35 cellular contexts compared by ENCODE assay signal in the genomic region with DNA sequence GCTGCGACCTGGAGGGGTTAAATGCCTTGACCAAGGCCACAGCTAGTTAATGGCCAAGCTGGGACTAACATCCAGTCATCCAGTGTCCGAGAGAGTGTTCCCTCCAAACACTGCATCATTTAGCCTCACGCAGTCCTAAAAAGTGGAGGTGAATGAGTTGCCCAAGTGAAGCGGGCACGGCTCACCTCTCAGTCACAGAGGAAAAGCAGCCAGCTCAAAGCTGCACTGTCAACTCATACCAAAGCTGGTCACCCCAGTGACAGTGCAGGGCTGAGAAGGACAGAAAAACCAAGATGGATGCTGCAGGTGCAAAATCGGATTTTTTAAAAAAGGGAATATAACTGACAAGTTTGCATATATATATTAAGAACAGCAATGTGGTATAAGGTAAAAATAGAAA.
"Had no signal": no experiment of that assay in that cellular context is flagged by ENCODE, and none has a peak within 500 bp of the region (broad histone marks: within the 10 kb centered on the region; RNA-seq: fewer than 3 reads in every experiment).

No MANE protein-coding gene starts in this region.

- H3K27ac Mint-ChIP-seq: activated B cell treated with CpG ODN at 0.5 μM for 24 hours; activated CD4-positive, alpha-beta memory T cell treated with anti-CD3 and anti-CD28 coated beads for 36 hours; activated CD4-positive, alpha-beta T cell treated with anti-CD3 and anti-CD28 coated beads, Interleukin-2, amount 10 ng/mL, durations not matched to agents 24 days and 14 days; activated CD8-positive, alpha-beta T cell treated with anti-CD3 and anti-CD28 coated beads, Interleukin-2, amount 10 ng/mL, durations not matched to agents 7 days and 5 days; activated naive CD4-positive, alpha-beta T cell treated with anti-CD3 and anti-CD28 coated beads, Interleukin-2, amount 10 ng/mL, durations not matched to agents 7 days and 5 days; activated naive CD4-positive, alpha-beta T cell treated with anti-CD3 and anti-CD28 coated beads, Interleukin-2, amount 50 U/mL, for 24 hours; activated naive CD8-positive, alpha-beta T cell treated with anti-CD3 and anti-CD28 coated beads for 36 hours; activated T-cell treated with anti-CD3 and anti-CD28 coated beads, Interleukin-2, amount 50 U/mL, for 24 hours; activated T-helper 1 cell treated with anti-CD3 and anti-CD28 coated beads, Interleukin-12 subunit alpha, Interleukin-12 subunit beta, Interleukin-2, Interleukin-4 antibody, amounts not matched to agents 30 ng/mL and 10 ng/mL and 1 ng/mL, durations not matched to agents 14 hours and 24 hours and 36 hours; activated T-helper 17 cell treated with anti-CD3 and anti-CD28 coated beads, Interleukin-2, amount 50 U/mL, for 72 hours; T-helper 1 cell treated with Interleukin-12 subunit alpha and Interleukin-12 subunit beta and Interleukin-4 antibody, amounts not matched to agents 30 μg/mL and 1 μg/mL, for 36 hours; T-helper 2 cell treated with Interferon-gamma antibody and Interleukin-4, amounts not matched to agents 5 μg/mL and 100 μg/mL, for 36 hours had no signal

- H3K36me3 Mint-ChIP-seq: activated CD4-positive, alpha-beta memory T cell treated with anti-CD3 and anti-CD28 coated beads for 36 hours; activated naive CD4-positive, alpha-beta T cell treated with anti-CD3 and anti-CD28 coated beads, Interleukin-2, amount 10 ng/mL, durations not matched to agents 7 days and 5 days; activated naive CD4-positive, alpha-beta T cell treated with anti-CD3 and anti-CD28 coated beads, Interleukin-2, amount 50 U/mL, for 24 hours; activated naive CD8-positive, alpha-beta T cell treated with anti-CD3 and anti-CD28 coated beads for 36 hours had no signal

- H3K4me1 ChIP-seq: adrenal gland, body of pancreas, breast epithelium had no signal

- H3K27me3 Mint-ChIP-seq: activated B cell treated with CpG ODN at 0.5 μM for 24 hours; activated CD4-positive, alpha-beta T cell treated with anti-CD3 and anti-CD28 coated beads, Interleukin-2, amount 10 ng/mL, durations not matched to agents 24 days and 14 days; activated naive CD8-positive, alpha-beta T cell treated with anti-CD3 and anti-CD28 coated beads for 36 hours had no signal

- H3K27me3 ChIP-seq: adrenal gland, body of pancreas, brain microvascular endothelial cell, breast epithelium had no signal

- FAIRE-seq: astrocyte, TTC549 had no signal

- H3K9me3 Mint-ChIP-seq: activated B cell treated with CpG ODN at 0.5 μM for 24 hours; activated CD4-positive, alpha-beta memory T cell treated with anti-CD3 and anti-CD28 coated beads for 36 hours; activated CD4-positive, alpha-beta T cell treated with anti-CD3 and anti-CD28 coated beads, Interleukin-2, amount 10 ng/mL, durations not matched to agents 24 days and 14 days; activated naive CD4-positive, alpha-beta T cell treated with anti-CD3 and anti-CD28 coated beads, Interleukin-2, amount 10 ng/mL, durations not matched to agents 7 days and 5 days; activated naive CD4-positive, alpha-beta T cell treated with anti-CD3 and anti-CD28 coated beads, Interleukin-2, amount 50 U/mL, for 24 hours; activated naive CD8-positive, alpha-beta T cell treated with anti-CD3 and anti-CD28 coated beads for 36 hours; activated T-cell treated with anti-CD3 and anti-CD28 coated beads, Interleukin-2, amount 50 U/mL, for 24 hours; activated T-helper 1 cell treated with anti-CD3 and anti-CD28 coated beads, Interleukin-12 subunit alpha, Interleukin-12 subunit beta, Interleukin-2, Interleukin-4 antibody, amounts not matched to agents 30 ng/mL and 10 ng/mL and 1 ng/mL, durations not matched to agents 14 hours and 24 hours and 36 hours; activated T-helper 17 cell treated with anti-CD3 and anti-CD28 coated beads, Interleukin-2, amount 50 U/mL, for 72 hours; T-helper 1 cell treated with Interleukin-12 subunit alpha and Interleukin-12 subunit beta and Interleukin-4 antibody, amounts not matched to agents 30 μg/mL and 1 μg/mL, for 36 hours; T-helper 2 cell treated with Interferon-gamma antibody and Interleukin-4, amounts not matched to agents 5 μg/mL and 100 μg/mL, for 36 hours had no signal

- ATAC-seq: activated CD8-positive, alpha-beta T cell treated with anti-CD3 and anti-CD28 coated beads, Interleukin-2, amount 10 ng/mL, durations not matched to agents 7 days and 5 days; activated T-helper 17 cell treated with anti-CD3 and anti-CD28 coated beads, Interleukin-2, amount 50 U/mL, for 72 hours; body of pancreas had no signal

- H3K36me3 ChIP-seq: adrenal gland, brain microvascular endothelial cell, breast epithelium had no signal

- H3K4me3 Mint-ChIP-seq: activated B cell treated with CpG ODN at 0.5 μM for 24 hours; activated CD4-positive, alpha-beta memory T cell treated with anti-CD3 and anti-CD28 coated beads for 36 hours; activated CD4-positive, alpha-beta T cell treated with anti-CD3 and anti-CD28 coated beads, Interleukin-2, amount 10 ng/mL, durations not matched to agents 24 days and 14 days; activated CD8-positive, alpha-beta T cell treated with anti-CD3 and anti-CD28 coated beads, Interleukin-2, amount 10 ng/mL, durations not matched to agents 7 days and 5 days; activated naive CD4-positive, alpha-beta T cell treated with anti-CD3 and anti-CD28 coated beads, Interleukin-2, amount 10 ng/mL, durations not matched to agents 7 days and 5 days; activated naive CD4-positive, alpha-beta T cell treated with anti-CD3 and anti-CD28 coated beads, Interleukin-2, amount 50 U/mL, for 24 hours; activated naive CD8-positive, alpha-beta T cell treated with anti-CD3 and anti-CD28 coated beads for 36 hours; activated T-cell treated with anti-CD3 and anti-CD28 coated beads, Interleukin-2, amount 50 U/mL, for 24 hours; activated T-helper 1 cell treated with anti-CD3 and anti-CD28 coated beads, Interleukin-12 subunit alpha, Interleukin-12 subunit beta, Interleukin-2, Interleukin-4 antibody, amounts not matched to agents 30 ng/mL and 10 ng/mL and 1 ng/mL, durations not matched to agents 14 hours and 24 hours and 36 hours; activated T-helper 17 cell treated with anti-CD3 and anti-CD28 coated beads, Interleukin-2, amount 50 U/mL, for 72 hours; T-helper 1 cell treated with Interleukin-12 subunit alpha and Interleukin-12 subunit beta and Interleukin-4 antibody, amounts not matched to agents 30 μg/mL and 1 μg/mL, for 36 hours; T-helper 2 cell treated with Interferon-gamma antibody and Interleukin-4, amounts not matched to agents 5 μg/mL and 100 μg/mL, for 36 hours had no signal

- DNase-seq: activated B cell treated with CpG ODN at 0.5 μM for 24 hours; activated CD4-positive, alpha-beta memory T cell treated with anti-CD3 and anti-CD28 coated beads for 36 hours; activated CD4-positive, alpha-beta T cell treated with anti-CD3 and anti-CD28 coated beads for 4 hours; activated CD4-positive, alpha-beta T cell treated with anti-CD3 and anti-CD28 coated beads, Interleukin-2, amount 10 ng/mL, durations not matched to agents 24 days and 14 days; activated CD4-positive, alpha-beta T cell treated with anti-CD3 and anti-CD28 coated beads, Interleukin-2, amount 50 U/mL, for 1 hour; activated CD4-positive, alpha-beta T cell treated with anti-CD3 and anti-CD28 coated beads, Interleukin-2, amount 50 U/mL, for 4 hours; activated CD4-positive, CD25-positive, alpha-beta regulatory T cell treated with anti-CD3 and anti-CD28 coated beads, Interleukin-2, amount 50 U/mL, for 72 hours; activated CD8-positive, alpha-beta memory T cell treated with anti-CD3 and anti-CD28 coated beads, Interleukin-2, amount 50 U/mL, for 48 hours; activated CD8-positive, alpha-beta T cell treated with anti-CD3 and anti-CD28 coated beads, Interleukin-2, amount 10 ng/mL, durations not matched to agents 7 days and 5 days; activated effector memory CD4-positive, alpha-beta T cell treated with Interleukin-2 at 50 U/mL for 16 hours; activated gamma-delta T cell; activated naive CD4-positive, alpha-beta T cell treated with anti-CD3 and anti-CD28 coated beads, Interleukin-2, amount 10 ng/mL, durations not matched to agents 7 days and 5 days; activated naive CD4-positive, alpha-beta T cell treated with Interleukin-2 at 50 U/mL for 16 hours; activated naive CD8-positive, alpha-beta T cell treated with anti-CD3 and anti-CD28 coated beads for 36 hours; activated T-cell treated with anti-CD3 and anti-CD28 coated beads, Interleukin-2, amount 50 U/mL, for 24 hours; activated T-cell treated with anti-CD3 and anti-CD28 coated beads, Interleukin-2, amount 50 U/mL, for 48 hours; adrenal gland; amniotic stem cell; aorta; body of pancreas; brain microvascular endothelial cell; central memory CD4-positive, alpha-beta T cell; SW 1271; T-helper 1 cell; T-helper 2 cell; T-helper 9 cell had no signal

- H3K27ac ChIP-seq: adrenal gland, body of pancreas, brain microvascular endothelial cell, breast epithelium, VCaP had no signal

- H3K4me1 Mint-ChIP-seq: activated B cell treated with CpG ODN at 0.5 μM for 24 hours; activated CD4-positive, alpha-beta T cell treated with anti-CD3 and anti-CD28 coated beads, Interleukin-2, amount 10 ng/mL, durations not matched to agents 24 days and 14 days; activated naive CD4-positive, alpha-beta T cell treated with anti-CD3 and anti-CD28 coated beads, Interleukin-2, amount 10 ng/mL, durations not matched to agents 7 days and 5 days; activated naive CD4-positive, alpha-beta T cell treated with anti-CD3 and anti-CD28 coated beads, Interleukin-2, amount 50 U/mL, for 24 hours; activated naive CD8-positive, alpha-beta T cell treated with anti-CD3 and anti-CD28 coated beads for 36 hours; activated T-helper 17 cell treated with anti-CD3 and anti-CD28 coated beads, Interleukin-2, amount 50 U/mL, for 72 hours had no signal

- H3K9me3 ChIP-seq: adrenal gland, body of pancreas had no signal

- H3K4me3 ChIP-seq: adrenal gland, body of pancreas, breast epithelium had no signal
